ENCODE assay signal across 22 cellular contexts in genomic region chr17:80874866-80875445, GRCh38.
DNase-seq lines count a peak whose midpoint lies in the region; ATAC-seq and TF ChIP-seq lines count a peak whose summit lies in the region.
"Had no signal": no experiment of that assay in that cellular context is flagged by ENCODE, and none has a peak within 500 bp of the region (broad histone marks: within the 10 kb centered on the region; RNA-seq: fewer than 3 reads in every experiment).

No MANE protein-coding gene starts in this region.

- peak overlapping the region; percentile 51 for H3K27ac Mint-ChIP-seq in activated T-cell treated with anti-CD3 and anti-CD28 coated beads, Interleukin-2, amount 50 U/mL, for 24 hours
- peak overlapping the region; percentile 36 for H3K27ac Mint-ChIP-seq in activated naive CD8-positive, alpha-beta T cell treated with anti-CD3 and anti-CD28 coated beads for 36 hours
- H3K27ac Mint-ChIP-seq: CD8-positive, alpha-beta T cell had no signal

- no peaks in the 10 kb centered on the region for H3K9me3 Mint-ChIP-seq in activated T-cell treated with anti-CD3 and anti-CD28 coated beads, Interleukin-2, amount 50 U/mL, for 24 hours
- peaks cover 4% of the 10 kb centered on the region for H3K9me3 Mint-ChIP-seq in activated naive CD8-positive, alpha-beta T cell treated with anti-CD3 and anti-CD28 coated beads for 36 hours
- H3K9me3 Mint-ChIP-seq: CD8-positive, alpha-beta T cell had no signal

- no peak for DNase-seq in activated T-cell treated with anti-CD3 and anti-CD28 coated beads, Interleukin-2, amount 50 U/mL, for 24 hours
- no peak for DNase-seq in activated T-cell treated with anti-CD3 and anti-CD28 coated beads, Interleukin-2, amount 50 U/mL, for 1 hour
- DNase-seq in H7 = peak; percentile 23
- no peak for DNase-seq in activated naive CD8-positive, alpha-beta T cell treated with anti-CD3 and anti-CD28 coated beads for 36 hours
- DNase-seq in osteoblast (ENCODE audit: insufficient read length, low spot score, missing footprints) = peak; percentile 72
- DNase-seq in ACHN = no peak
- DNase-seq: CD8-positive, alpha-beta T cell; DMS53; foreskin keratinocyte; kidney glomerular epithelial cell; midbrain; NCI-H526 treated with DMSO at 0.1 percent for 48 hours; SHP77 treated with DMSO at 0.1 percent for 48 hours; stimulated activated CD8-positive, alpha-beta memory T cell treated with anti-CD3 and anti-CD28 coated beads, Interleukin-4, amount 100 ng/mL, for 48 hours had no signal

- peaks cover 5% of the 10 kb centered on the region for H3K4me1 ChIP-seq in osteoblast (ENCODE audit: insufficient read depth, low read length)
- H3K4me1 ChIP-seq: foreskin keratinocyte had no signal

- H3K27me3 Mint-ChIP-seq in activated T-cell treated with anti-CD3 and anti-CD28 coated beads, Interleukin-2, amount 50 U/mL, for 24 hours = no peaks in the 10 kb centered on the region
- no peaks in the 10 kb centered on the region for H3K27me3 Mint-ChIP-seq in activated naive CD8-positive, alpha-beta T cell treated with anti-CD3 and anti-CD28 coated beads for 36 hours

- no peak for TF ChIP-seq CTCF in osteoblast (IDR thresholded peaks at IDR 0.05; ENCODE audit: extremely low read depth, low read depth, low read length)

- H2AFZ ChIP-seq in osteoblast (ENCODE audit: low read length) = no peak overlapping the region

- H3K4me3 Mint-ChIP-seq in activated T-cell treated with anti-CD3 and anti-CD28 coated beads, Interleukin-2, amount 50 U/mL, for 24 hours = peak overlapping the region; percentile 10
- no peak overlapping the region for H3K4me3 Mint-ChIP-seq in activated naive CD8-positive, alpha-beta T cell treated with anti-CD3 and anti-CD28 coated beads for 36 hours
- H3K4me3 Mint-ChIP-seq: CD8-positive, alpha-beta T cell had no signal

- H3K9me3 ChIP-seq in osteoblast (ENCODE audit: low read depth, low read length) = no peaks in the 10 kb centered on the region
- H3K9me3 ChIP-seq: adrenal gland, suprapubic skin had no signal

- ATAC-seq in HG02970 (IDR thresholded peaks at IDR 0.05; ENCODE audit: low FRiP score, unreplicated experiment) (no peak), HG03175 (IDR thresholded peaks at IDR 0.05; ENCODE audit: unreplicated experiment) (no peak)
- ATAC-seq: CD8-positive, alpha-beta T cell; foreskin keratinocyte; HCT116 had no signal

- in situ Hi-C loops in ACHN (cut with HindIII; ENCODE audit: low pct_ligation_motif_present, low pct_unique_long_range_greater_than_20kb, low sequenced_read_pairs) = no loop called here

- H3K27ac ChIP-seq in osteoblast (ENCODE audit: low read depth, low read length) = no peak overlapping the region
- H3K27ac ChIP-seq: cardiac muscle cell, epithelial cell of prostate, foreskin keratinocyte, suprapubic skin had no signal

- peaks cover 82% of the 10 kb centered on the region for H3K4me1 Mint-ChIP-seq in activated T-cell treated with anti-CD3 and anti-CD28 coated beads, Interleukin-2, amount 50 U/mL, for 24 hours (ENCODE audit: low read depth)
- peaks cover 58% of the 10 kb centered on the region for H3K4me1 Mint-ChIP-seq in activated naive CD8-positive, alpha-beta T cell treated with anti-CD3 and anti-CD28 coated beads for 36 hours

- H3K4me3 ChIP-seq in H7 (ENCODE audit: insufficient read depth, low read depth, low read length) (no peak overlapping the region), osteoblast (ENCODE audit: insufficient read depth, low read length) (no peak overlapping the region)
- H3K4me3 ChIP-seq: adrenal gland, cardiac muscle cell, dorsolateral prefrontal cortex, suprapubic skin had no signal

- H3K79me2 ChIP-seq in osteoblast (ENCODE audit: insufficient read depth, low read length) = no peaks in the 10 kb centered on the region

- no peaks in the 10 kb centered on the region for H4K20me1 ChIP-seq in osteoblast (ENCODE audit: insufficient read depth, low read length)

- peaks cover 51% of the 10 kb centered on the region for H3K36me3 Mint-ChIP-seq in activated T-cell treated with anti-CD3 and anti-CD28 coated beads, Interleukin-2, amount 50 U/mL, for 24 hours (ENCODE audit: low read depth)
- H3K36me3 Mint-ChIP-seq in activated naive CD8-positive, alpha-beta T cell treated with anti-CD3 and anti-CD28 coated beads for 36 hours = peaks cover 35% of the 10 kb centered on the region

- H3K27me3 ChIP-seq in H7 (ENCODE audit: control insufficient read depth, insufficient read depth, low read length) (no peaks in the 10 kb centered on the region), osteoblast (ENCODE audit: insufficient read depth, low read length) (no peaks in the 10 kb centered on the region)
- H3K27me3 ChIP-seq: adrenal gland, cardiac muscle cell, dorsolateral prefrontal cortex, foreskin keratinocyte, suprapubic skin had no signal

- H3K36me3 ChIP-seq in H7 (replicated peaks; ENCODE audit: control insufficient read depth, insufficient read depth, low read length) (no peaks in the 10 kb centered on the region), osteoblast (ENCODE audit: insufficient read depth, low read length) (no peaks in the 10 kb centered on the region)
- H3K36me3 ChIP-seq: adrenal gland, cardiac muscle cell had no signal

- H3K4me2 ChIP-seq in osteoblast (ENCODE audit: insufficient read depth, low read length) = no peak overlapping the region

Comparison
In these comparisons a context has a peak if more than half of its experiments do, and no peak if none do; other contexts are left out.
1. DNase-seq: peak in H7 (single experiment) and osteoblast (single experiment); none in activated T-cell treated with anti-CD3 and anti-CD28 coated beads, Interleukin-2, amount 50 U/mL, for 24 hours (single experiment), activated T-cell treated with anti-CD3 and anti-CD28 coated beads, Interleukin-2, amount 50 U/mL, for 1 hour (single experiment), activated naive CD8-positive, alpha-beta T cell treated with anti-CD3 and anti-CD28 coated beads for 36 hours (single experiment) and ACHN (single experiment).